In genomic region chr14:51561141-51561540, GRCh38 we compare ENCODE assay signal across 18 cellular contexts.
"Had no signal": no experiment of that assay in that cellular context is flagged by ENCODE, and none has a peak within 500 bp of the region (broad histone marks: within the 10 kb centered on the region; RNA-seq: fewer than 3 reads in every experiment).

No MANE protein-coding gene starts in this region.

- H3K4me3 ChIP-seq: body of pancreas, gastroesophageal sphincter, heart left ventricle, mucosa of descending colon had no signal

- H3K9me3 Mint-ChIP-seq: activated CD4-positive, alpha-beta memory T cell treated with anti-CD3 and anti-CD28 coated beads for 36 hours; activated naive CD4-positive, alpha-beta T cell treated with anti-CD3 and anti-CD28 coated beads for 36 hours; dendritic cell treated with granulocyte-macrophage colony-stimulating factor and Interleukin-4, amounts not matched to agents 40 ng/mL and 50 ng/mL, for 4 days had no signal

- H3K27me3 Mint-ChIP-seq: progenitor cell of endocrine pancreas had no signal

- H3K4me3 Mint-ChIP-seq: activated CD4-positive, alpha-beta memory T cell treated with anti-CD3 and anti-CD28 coated beads for 36 hours; activated naive CD4-positive, alpha-beta T cell treated with anti-CD3 and anti-CD28 coated beads for 36 hours; dendritic cell treated with granulocyte-macrophage colony-stimulating factor and Interleukin-4, amounts not matched to agents 40 ng/mL and 50 ng/mL, for 4 days had no signal

- H3K9me3 ChIP-seq: body of pancreas, gastroesophageal sphincter, heart left ventricle, mucosa of descending colon had no signal

- H3K36me3 ChIP-seq: gastroesophageal sphincter, heart left ventricle had no signal

- H3K36me3 Mint-ChIP-seq: activated CD4-positive, alpha-beta memory T cell treated with anti-CD3 and anti-CD28 coated beads for 36 hours had no signal

- H3K27me3 ChIP-seq: body of pancreas, gastroesophageal sphincter, heart left ventricle had no signal

- ATAC-seq: body of pancreas, esophagus mucosa, gastroesophageal sphincter, heart left ventricle, left colon, mucosa of descending colon had no signal

- DNase-seq: activated CD4-positive, alpha-beta memory T cell treated with anti-CD3 and anti-CD28 coated beads for 36 hours; activated CD4-positive, alpha-beta T cell treated with anti-CD3 and anti-CD28 coated beads for 48 hours; activated naive CD4-positive, alpha-beta T cell treated with anti-CD3 and anti-CD28 coated beads for 36 hours; activated T-cell treated with anti-CD3 and anti-CD28 coated beads, Interleukin-2, amount 50 U/mL, for 48 hours; body of pancreas; caudate nucleus; effector CD8-positive, alpha-beta T cell; heart left ventricle; islet precursor cell; left colon; mesendoderm; mucosa of descending colon; stimulated activated CD4-positive, alpha-beta T cell treated with anti-CD3 and anti-CD28 coated beads, Interleukin-4, amount 100 ng/mL, for 24 hours; stimulated activated naive CD4-positive, alpha-beta T cell treated with Interleukin-2 at 50 U/mL for 16 hours had no signal

- H3K27ac Mint-ChIP-seq: activated CD4-positive, alpha-beta memory T cell treated with anti-CD3 and anti-CD28 coated beads for 36 hours; activated naive CD4-positive, alpha-beta T cell treated with anti-CD3 and anti-CD28 coated beads for 36 hours; dendritic cell treated with granulocyte-macrophage colony-stimulating factor and Interleukin-4, amounts not matched to agents 40 ng/mL and 50 ng/mL, for 4 days; progenitor cell of endocrine pancreas had no signal

- H3K27ac ChIP-seq: body of pancreas, gastroesophageal sphincter, heart left ventricle had no signal

- H3K4me1 ChIP-seq: body of pancreas, heart left ventricle had no signal
